ENCODE assay signal across 25 cellular contexts in the genomic region with DNA sequence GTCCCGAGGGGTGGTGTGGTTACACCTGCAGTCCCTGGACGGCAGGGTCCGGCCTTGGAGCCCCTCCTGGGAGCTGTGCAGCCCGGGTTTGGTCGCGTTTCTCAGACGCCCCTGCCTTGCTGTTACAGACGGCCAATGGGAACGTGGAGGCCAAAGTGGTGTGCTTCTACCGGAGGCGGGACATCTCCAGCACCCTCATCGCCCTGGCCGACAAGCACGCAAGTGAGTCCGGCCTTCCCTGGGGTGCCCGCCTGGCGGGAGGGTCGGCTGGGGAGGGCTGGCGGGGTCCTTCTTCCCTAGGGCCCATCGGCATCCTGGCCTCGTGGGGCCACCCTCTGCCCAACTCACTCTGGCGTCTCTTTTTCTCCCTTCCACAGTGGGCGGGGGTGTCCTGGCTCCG. TPM values are rescaled to one million over a fixed set of nuclear protein-coding genes. Genes with fewer than 3 reads are reported as not detected.
"Had no signal": no experiment of that assay in that cellular context is flagged by ENCODE, and none has a peak within 500 bp of the region (broad histone marks: within the 10 kb centered on the region; RNA-seq: fewer than 3 reads in every experiment).

No MANE protein-coding gene starts in this region.

- H3K4me3 ChIP-seq: cardiac muscle cell, Peyer's patch had no signal

- H3K27ac Mint-ChIP-seq: activated CD4-positive, alpha-beta memory T cell treated with anti-CD3 and anti-CD28 coated beads for 36 hours; activated CD4-positive, alpha-beta T cell treated with anti-CD3 and anti-CD28 coated beads, Interleukin-2, amount 10 ng/mL, durations not matched to agents 7 days and 5 days; activated naive CD4-positive, alpha-beta T cell treated with anti-CD3 and anti-CD28 coated beads for 36 hours; activated naive CD8-positive, alpha-beta T cell; activated T-helper 17 cell treated with anti-CD3 and anti-CD28 coated beads, Interleukin-2, amount 50 U/mL, for 72 hours; brain; T-cell had no signal

- H3K9me3 ChIP-seq: Peyer's patch had no signal

- DNase-seq: activated CD4-positive, alpha-beta memory T cell treated with anti-CD3 and anti-CD28 coated beads for 36 hours; activated CD4-positive, alpha-beta T cell treated with anti-CD3 and anti-CD28 coated beads, Interleukin-2, amount 10 ng/mL, durations not matched to agents 7 days and 5 days; activated CD4-positive, CD25-positive, alpha-beta regulatory T cell; activated CD8-positive, alpha-beta memory T cell treated with anti-CD3 and anti-CD28 coated beads for 24 hours; activated gamma-delta T cell; activated naive CD4-positive, alpha-beta T cell treated with anti-CD3 and anti-CD28 coated beads for 36 hours; activated T-cell treated with anti-CD3 and anti-CD28 coated beads, Interleukin-2, amount 50 U/mL, for 48 hours; amygdala; KG1; NCI-H1048; NCI-H146; NCI-H187 treated with DMSO at 0.1 percent for 48 hours; NCI-H2081 treated with DMSO at 0.1 percent for 48 hours; NCI-H446; NCI-H524; Peyer's patch; SIG-M5; T-cell had no signal

- H3K27ac ChIP-seq: Peyer's patch, VCaP had no signal

- H3K27me3 Mint-ChIP-seq: activated CD4-positive, alpha-beta memory T cell treated with anti-CD3 and anti-CD28 coated beads for 36 hours; activated CD4-positive, alpha-beta T cell treated with anti-CD3 and anti-CD28 coated beads, Interleukin-2, amount 10 ng/mL, durations not matched to agents 7 days and 5 days; activated naive CD8-positive, alpha-beta T cell; activated T-helper 17 cell treated with anti-CD3 and anti-CD28 coated beads, Interleukin-2, amount 50 U/mL, for 72 hours; brain; T-cell had no signal

- H3K36me3 ChIP-seq: cardiac muscle cell had no signal

- H3K4me3 Mint-ChIP-seq: activated CD4-positive, alpha-beta memory T cell treated with anti-CD3 and anti-CD28 coated beads for 36 hours; activated CD4-positive, alpha-beta T cell treated with anti-CD3 and anti-CD28 coated beads, Interleukin-2, amount 10 ng/mL, durations not matched to agents 7 days and 5 days; activated naive CD4-positive, alpha-beta T cell treated with anti-CD3 and anti-CD28 coated beads for 36 hours; activated naive CD8-positive, alpha-beta T cell; activated T-helper 17 cell treated with anti-CD3 and anti-CD28 coated beads, Interleukin-2, amount 50 U/mL, for 72 hours; brain; T-cell had no signal

- H3K4me1 Mint-ChIP-seq: activated CD4-positive, alpha-beta T cell treated with anti-CD3 and anti-CD28 coated beads, Interleukin-2, amount 10 ng/mL, durations not matched to agents 7 days and 5 days; activated T-helper 17 cell treated with anti-CD3 and anti-CD28 coated beads, Interleukin-2, amount 50 U/mL, for 72 hours; brain; T-cell had no signal

- H3K9me3 Mint-ChIP-seq: activated CD4-positive, alpha-beta memory T cell treated with anti-CD3 and anti-CD28 coated beads for 36 hours; activated CD4-positive, alpha-beta T cell treated with anti-CD3 and anti-CD28 coated beads, Interleukin-2, amount 10 ng/mL, durations not matched to agents 7 days and 5 days; activated naive CD4-positive, alpha-beta T cell treated with anti-CD3 and anti-CD28 coated beads for 36 hours; activated T-helper 17 cell treated with anti-CD3 and anti-CD28 coated beads, Interleukin-2, amount 50 U/mL, for 72 hours; brain; T-cell had no signal

- H3K27me3 ChIP-seq: cardiac muscle cell, Peyer's patch had no signal

- ATAC-seq: activated T-helper 17 cell treated with anti-CD3 and anti-CD28 coated beads, Interleukin-2, amount 50 U/mL, for 72 hours; T-cell had no signal

RNA-seq across cellular contexts. Expression of a gene that starts 29.3 kb away (rescaled TPM):
- total RNA-seq: activated naive CD4-positive, alpha-beta T cell treated with anti-CD3 and anti-CD28 coated beads for 36 hours had no signal

RNA-seq across cellular contexts. Expression of a gene that starts 41.4 kb away (rescaled TPM):
- total RNA-seq: LHCN-M2, M059J had no signal

RNA-seq across cellular contexts. Expression of a gene that starts 47.0 kb away (rescaled TPM):
- total RNA-seq: M059J had no signal
